In the genomic region with DNA sequence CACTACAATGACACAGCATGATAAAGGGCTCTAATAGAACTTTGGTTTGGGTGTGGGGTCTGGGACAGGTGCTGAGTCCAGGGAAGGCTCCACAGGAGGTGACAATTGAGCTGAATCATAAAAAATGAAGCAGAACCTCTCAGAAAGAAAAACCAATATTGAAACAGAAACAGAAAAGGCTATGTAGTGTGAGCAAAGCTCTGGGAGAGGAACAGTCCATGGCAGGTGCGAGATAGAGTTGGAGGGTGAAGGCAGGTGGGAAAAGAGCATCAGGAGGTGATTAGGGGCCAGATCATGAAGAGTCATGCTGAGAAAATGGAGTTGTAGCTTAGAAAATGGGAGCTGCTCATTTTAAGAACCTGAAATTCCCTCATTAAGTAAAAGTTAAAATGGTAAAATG, we compare ENCODE assay signal across 13 cellular contexts.
DNase-seq lines count a peak whose midpoint lies in the region; ATAC-seq and TF ChIP-seq lines count a peak whose summit lies in the region.
"Had no signal": no experiment of that assay in that cellular context is flagged by ENCODE, and none has a peak within 500 bp of the region (broad histone marks: within the 10 kb centered on the region; RNA-seq: fewer than 3 reads in every experiment).

No MANE protein-coding gene starts in this region.

- H3K4me3 Mint-ChIP-seq in activated T-cell treated with anti-CD3 and anti-CD28 coated beads, Interleukin-2, amount 50 U/mL, for 24 hours, result no peak overlapping the region
- H3K4me3 Mint-ChIP-seq in type B pancreatic cell, result no peak overlapping the region
- H3K4me3 Mint-ChIP-seq: IgD-negative memory B cell had no signal

- DNase-seq in COR-L47 (lab: John Stamatoyannopoulos, UW), result peak; percentile 75
- peak; percentile 77 for DNase-seq in NCI-H2029 treated with DMSO at 0.1 percent for 48 hours (lab: John Stamatoyannopoulos, UW)
- DNase-seq in activated T-cell treated with anti-CD3 and anti-CD28 coated beads, Interleukin-2, amount 50 U/mL, for 24 hours, result no peak
- DNase-seq in type B pancreatic cell (ENCODE audit: extremely low spot score, unreplicated experiment), result no peak
- no peak for DNase-seq in HPDE6-E6E7 (ENCODE audit: extremely low spot score)
- DNase-seq in LoVo (ENCODE audit: low spot score), result no peak
- DNase-seq: activated CD4-positive, alpha-beta T cell treated with anti-CD3 and anti-CD28 coated beads for 1 hour; NCI-H526 had no signal

- peaks cover 2% of the 10 kb centered on the region for H3K27me3 Mint-ChIP-seq in activated T-cell treated with anti-CD3 and anti-CD28 coated beads, Interleukin-2, amount 50 U/mL, for 24 hours
- H3K27me3 Mint-ChIP-seq in type B pancreatic cell, result peaks cover 3% of the 10 kb centered on the region
- H3K27me3 Mint-ChIP-seq: IgD-negative memory B cell had no signal

- H3K4me1 Mint-ChIP-seq in activated T-cell treated with anti-CD3 and anti-CD28 coated beads, Interleukin-2, amount 50 U/mL, for 24 hours (ENCODE audit: low read depth), result no peaks in the 10 kb centered on the region
- H3K4me1 Mint-ChIP-seq in type B pancreatic cell (ENCODE audit: unreplicated experiment), result peaks cover 3% of the 10 kb centered on the region
- H3K4me1 Mint-ChIP-seq: IgD-negative memory B cell had no signal

- H3K27ac Mint-ChIP-seq in activated T-cell treated with anti-CD3 and anti-CD28 coated beads, Interleukin-2, amount 50 U/mL, for 24 hours, result no peak overlapping the region
- no peak overlapping the region for H3K27ac Mint-ChIP-seq in type B pancreatic cell
- H3K27ac Mint-ChIP-seq: activated T-helper 2 cell treated with anti-CD3 and anti-CD28 coated beads, Interferon-gamma antibody, Interleukin-2, Interleukin-4, amounts not matched to agents 10 μg/mL and 5 μg/mL and 100 μg/mL, durations not matched to agents 14 hours and 24 hours and 36 hours; IgD-negative memory B cell had no signal

- no peaks in the 10 kb centered on the region for H3K9me3 Mint-ChIP-seq in activated T-cell treated with anti-CD3 and anti-CD28 coated beads, Interleukin-2, amount 50 U/mL, for 24 hours
- H3K9me3 Mint-ChIP-seq in type B pancreatic cell, result no peaks in the 10 kb centered on the region
- H3K9me3 Mint-ChIP-seq: activated T-helper 2 cell treated with anti-CD3 and anti-CD28 coated beads, Interferon-gamma antibody, Interleukin-2, Interleukin-4, amounts not matched to agents 10 μg/mL and 5 μg/mL and 100 μg/mL, durations not matched to agents 14 hours and 24 hours and 36 hours had no signal

- TF ChIP-seq CTCF in type B pancreatic cell (conservative IDR thresholded peaks at IDR 0.05), result no peak

- peak; percentile 52 for ATAC-seq in GM19463 (IDR thresholded peaks at IDR 0.05; ENCODE audit: unreplicated experiment)
- peak; percentile 45 for ATAC-seq in HG03039 (IDR thresholded peaks at IDR 0.05; ENCODE audit: unreplicated experiment)
- ATAC-seq: A549 had no signal

- H3K36me3 Mint-ChIP-seq in activated T-cell treated with anti-CD3 and anti-CD28 coated beads, Interleukin-2, amount 50 U/mL, for 24 hours (ENCODE audit: low read depth), result no peaks in the 10 kb centered on the region
- no peaks in the 10 kb centered on the region for H3K36me3 Mint-ChIP-seq in type B pancreatic cell
- H3K36me3 Mint-ChIP-seq: IgD-negative memory B cell had no signal

Comparison
In these comparisons a context has a peak if more than half of its experiments do, and no peak if none do; other contexts are left out.
1. DNase-seq: peak in COR-L47 (single experiment) and NCI-H2029 treated with DMSO at 0.1 percent for 48 hours (single experiment); none in activated T-cell treated with anti-CD3 and anti-CD28 coated beads, Interleukin-2, amount 50 U/mL, for 24 hours (single experiment), type B pancreatic cell (single experiment), HPDE6-E6E7 (single experiment) and LoVo (single experiment).